In genomic region chr17:69339937-69340336, GRCh38 we compare ENCODE assay signal across 19 cellular contexts.
"Had no signal": no experiment of that assay in that cellular context is flagged by ENCODE, and none has a peak within 500 bp of the region (broad histone marks: within the 10 kb centered on the region; RNA-seq: fewer than 3 reads in every experiment).

No MANE protein-coding gene starts in this region.

- H3K9me3 ChIP-seq: gastroesophageal sphincter, lower lobe of right lung, pancreas, sigmoid colon, testis, upper lobe of right lung, vagina had no signal

- ATAC-seq: esophagus mucosa; gastroesophageal sphincter; lower lobe of right lung; natural killer cell treated with Interleukin-12 subunit alpha and Interleukin-12 subunit beta and Interleukin-15 and Interleukin-18, amount 100 ng/mL, for 72 hours; pancreas; stimulated activated memory B cell treated with anti-CD40 and anti-IgM and Interleukin-4, amounts not matched to agents 10 μg/mL and 1 μg/mL and 100 μg/mL, for 72 hours; upper lobe of right lung had no signal

- DNase-seq: effector memory CD4-positive, alpha-beta T cell; glutamatergic neuron; islet precursor cell; left ventricle myocardium inferior; lower lobe of right lung; nucleus accumbens; pancreas; sigmoid colon; stimulated activated CD4-positive, alpha-beta T cell treated with anti-CD3 and anti-CD28 coated beads, Interleukin-4, amount 100 ng/mL, for 1 hour; testis; upper lobe of right lung had no signal

- H3K36me3 ChIP-seq: gastroesophageal sphincter, left ventricle myocardium inferior, lower lobe of right lung, neural progenitor cell, pancreas, right atrium auricular region, sigmoid colon, tibial nerve, upper lobe of right lung, vagina had no signal

- H3K4me1 ChIP-seq: gastroesophageal sphincter, left ventricle myocardium inferior, lower lobe of right lung, neural progenitor cell, right atrium auricular region, sigmoid colon, testis, tibial nerve, upper lobe of right lung, vagina had no signal

- H3K4me2 ChIP-seq: neural progenitor cell had no signal

- H2AFZ ChIP-seq: neural progenitor cell had no signal

- H3K27ac ChIP-seq: gastroesophageal sphincter, left ventricle myocardium inferior, lower lobe of right lung, neural progenitor cell, pancreas, right atrium auricular region, sigmoid colon, testis, tibial nerve, upper lobe of right lung, vagina had no signal

- H3K27me3 ChIP-seq: gastroesophageal sphincter, neural progenitor cell, pancreas, right atrium auricular region, sigmoid colon, testis, tibial nerve, upper lobe of right lung, vagina had no signal

- H3K9ac ChIP-seq: neural progenitor cell had no signal

- H3K4me3 ChIP-seq: gastroesophageal sphincter, left ventricle myocardium inferior, lower lobe of right lung, neural progenitor cell, pancreas, right atrium auricular region, sigmoid colon, testis, tibial nerve, upper lobe of right lung, vagina had no signal
